ENCODE assay signal across 28 cellular contexts in the genomic region with DNA sequence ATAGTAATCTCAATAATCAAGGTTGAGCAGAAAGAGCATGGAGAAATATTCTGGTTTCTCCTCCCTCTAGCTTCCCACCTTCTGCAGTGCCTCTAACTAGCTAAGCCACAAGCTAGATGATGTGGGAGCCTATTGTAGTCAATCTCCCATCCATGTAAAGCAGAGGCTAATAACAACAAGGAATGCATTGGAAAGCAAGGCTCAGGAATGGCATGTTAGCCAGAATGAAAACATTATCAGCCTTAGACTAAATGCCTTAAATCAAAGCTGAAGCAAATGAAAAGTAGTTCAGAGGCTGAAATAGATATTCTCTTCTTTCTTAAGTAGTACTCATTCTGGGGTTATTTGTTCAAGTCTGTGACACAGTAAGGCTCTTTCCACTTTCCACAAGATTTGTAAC.
"Had no signal": no experiment of that assay in that cellular context is flagged by ENCODE, and none has a peak within 500 bp of the region (broad histone marks: within the 10 kb centered on the region; RNA-seq: fewer than 3 reads in every experiment).

No MANE protein-coding gene starts in this region.

- H3K36me3 Mint-ChIP-seq: activated naive CD8-positive, alpha-beta T cell treated with anti-CD3 and anti-CD28 coated beads for 36 hours; type B pancreatic cell had no signal

- H3K9me3 ChIP-seq: gastroesophageal sphincter, testis had no signal

- ATAC-seq: activated T-cell treated with anti-CD3 and anti-CD28 coated beads, Interleukin-2, amount 50 U/mL, for 4 hours; effector memory CD8-positive, alpha-beta T cell; gastroesophageal sphincter; heart left ventricle; WTC11 had no signal

- H3K27ac Mint-ChIP-seq: activated naive CD8-positive, alpha-beta T cell treated with anti-CD3 and anti-CD28 coated beads for 36 hours; effector memory CD8-positive, alpha-beta T cell; mesothelial cell of epicardium; nephron; T-helper 1 cell treated with Interleukin-12 subunit alpha and Interleukin-12 subunit beta and Interleukin-4 antibody, amounts not matched to agents 30 μg/mL and 1 μg/mL, for 36 hours; type B pancreatic cell; WTC11 had no signal

- H3K4me1 Mint-ChIP-seq: activated naive CD8-positive, alpha-beta T cell treated with anti-CD3 and anti-CD28 coated beads for 36 hours; mesothelial cell of epicardium; nephron; WTC11 had no signal

- H3K27ac ChIP-seq: esophagus muscularis mucosa, gastroesophageal sphincter, heart left ventricle, left ventricle myocardium inferior, parathyroid adenoma, testis, vagina had no signal

- H3K27me3 Mint-ChIP-seq: activated naive CD8-positive, alpha-beta T cell treated with anti-CD3 and anti-CD28 coated beads for 36 hours; type B pancreatic cell had no signal

- H3K4me3 Mint-ChIP-seq: activated naive CD8-positive, alpha-beta T cell treated with anti-CD3 and anti-CD28 coated beads for 36 hours; activated T-cell treated with anti-CD3 and anti-CD28 coated beads, Interleukin-2, amount 50 U/mL, for 4 hours; effector memory CD8-positive, alpha-beta T cell; mesothelial cell of epicardium; nephron; T-helper 1 cell treated with Interleukin-12 subunit alpha and Interleukin-12 subunit beta and Interleukin-4 antibody, amounts not matched to agents 30 μg/mL and 1 μg/mL, for 36 hours; type B pancreatic cell; WTC11 had no signal

- H3K4me1 ChIP-seq: left ventricle myocardium inferior, parathyroid adenoma, testis, vagina had no signal

- H3K4me3 ChIP-seq: esophagus muscularis mucosa, gastroesophageal sphincter, heart left ventricle, left ventricle myocardium inferior, sigmoid colon, testis, vagina had no signal

- DNase-seq: activated CD4-positive, alpha-beta T cell treated with anti-CD3 and anti-CD28 coated beads, Interleukin-2, amount 50 U/mL, for 4 hours; activated CD8-positive, alpha-beta memory T cell treated with anti-CD3 and anti-CD28 coated beads for 24 hours; activated CD8-positive, alpha-beta memory T cell treated with anti-CD3 and anti-CD28 coated beads, Interleukin-2, amount 50 U/mL, for 4 hours; activated naive CD4-positive, alpha-beta T cell treated with Interleukin-2 at 50 U/mL for 16 hours; activated naive CD8-positive, alpha-beta T cell treated with anti-CD3 and anti-CD28 coated beads for 36 hours; activated T-cell treated with anti-CD3 and anti-CD28 coated beads, Interleukin-2, amount 50 U/mL, for 4 hours; amniotic stem cell; central memory CD4-positive, alpha-beta T cell; effector memory CD8-positive, alpha-beta T cell; heart left ventricle; kidney; left ventricle myocardium inferior; nucleus accumbens; sigmoid colon; stimulated activated CD4-positive, alpha-beta T cell treated with anti-CD3 and anti-CD28 coated beads, Interleukin-2, amount 100 ng/mL, for 48 hours; stimulated activated CD8-positive, alpha-beta memory T cell treated with anti-CD3 and anti-CD28 coated beads, Interleukin-4, amount 100 ng/mL, for 48 hours; stimulated activated naive CD4-positive, alpha-beta T cell; T1000; testis had no signal

- H3K36me3 ChIP-seq: esophagus muscularis mucosa, gastroesophageal sphincter, heart left ventricle, left ventricle myocardium inferior, sigmoid colon, vagina had no signal

- H3K27me3 ChIP-seq: esophagus muscularis mucosa, gastroesophageal sphincter, heart left ventricle, sigmoid colon, testis, vagina had no signal
